11 cellular contexts compared by ENCODE assay signal in the genomic region with DNA sequence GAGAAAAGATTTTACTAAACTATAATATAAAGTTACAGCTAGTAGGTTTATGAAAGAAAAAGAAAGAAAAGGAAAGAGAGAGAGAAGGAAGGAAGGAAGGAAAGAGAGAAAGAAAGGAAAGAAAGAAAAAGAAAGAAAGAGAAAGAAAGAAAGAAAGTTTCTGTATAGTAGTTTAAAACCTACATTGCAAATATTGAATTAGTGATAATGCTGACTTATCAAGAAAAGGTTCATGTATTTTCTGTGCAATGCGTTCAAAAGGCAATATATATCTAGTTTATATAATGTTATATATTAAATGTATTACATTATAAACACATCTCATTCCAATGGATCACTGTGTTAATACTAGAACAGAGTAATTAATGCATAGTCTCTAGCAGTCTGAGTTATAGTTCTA.
"Had no signal": no experiment of that assay in that cellular context is flagged by ENCODE, and none has a peak within 500 bp of the region (broad histone marks: within the 10 kb centered on the region; RNA-seq: fewer than 3 reads in every experiment).

No MANE protein-coding gene starts in this region.

- H3K4me1 ChIP-seq: HAP-1 had no signal

- DNase-seq: GM23248, GOT3, H7, H9, HCEC 1CT, HFFc6 had no signal

- H3K9ac ChIP-seq: GM23248 had no signal

- H3K4me3 ChIP-seq: GM23248, GM23338, HAP-1 had no signal

- H3K4me2 ChIP-seq: GM23338 had no signal

- H3K27ac ChIP-seq: GM23248 had no signal

- H3K9me3 ChIP-seq: HAP-1 had no signal

- ATAC-seq: GM23338, HCT116 had no signal

- H2AFZ ChIP-seq: GM23248, GM23338 had no signal

- FAIRE-seq: H1, H54 had no signal

- H3K36me3 ChIP-seq: HAP-1 had no signal
